ENCODE assay signal across 13 cellular contexts in the genomic region with DNA sequence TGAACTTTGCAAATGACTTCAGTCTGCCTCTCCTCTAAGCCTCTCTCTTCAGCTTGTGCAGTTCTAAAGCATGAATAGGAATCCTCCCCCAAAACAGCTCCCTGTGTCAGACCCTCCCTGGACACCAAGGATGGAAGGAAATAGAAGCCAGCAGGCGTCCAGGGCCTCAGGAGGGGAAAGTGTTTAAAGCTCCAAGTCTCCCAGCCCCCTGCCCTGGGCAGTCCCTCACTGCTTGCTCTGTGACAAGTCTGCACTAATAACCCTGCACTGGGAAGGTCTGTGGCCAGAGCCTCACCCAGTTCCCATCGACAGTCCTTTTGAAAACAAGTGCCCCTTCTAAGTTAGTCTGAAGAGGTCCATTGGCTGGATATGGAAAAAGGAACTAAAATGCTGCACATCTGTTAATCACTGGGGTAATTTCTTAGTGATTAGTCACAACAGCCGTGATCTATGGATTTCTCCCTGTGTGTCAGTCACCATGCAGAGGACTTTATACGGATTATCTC.
DNase-seq lines count a peak whose midpoint lies in the region; ATAC-seq and TF ChIP-seq lines count a peak whose summit lies in the region.
"Had no signal": no experiment of that assay in that cellular context is flagged by ENCODE, and none has a peak within 500 bp of the region (broad histone marks: within the 10 kb centered on the region; RNA-seq: fewer than 3 reads in every experiment).

No MANE protein-coding gene starts in this region.

- H3K27ac Mint-ChIP-seq in osteocyte (ENCODE audit: unreplicated experiment) = peak overlapping the region; percentile 96
- no peak overlapping the region for H3K27ac Mint-ChIP-seq in T-helper 2 cell treated with Interferon-gamma antibody and Interleukin-4, amounts not matched to agents 5 μg/mL and 100 μg/mL, for 36 hours
- H3K27ac Mint-ChIP-seq: activated CD4-positive, alpha-beta T cell treated with anti-CD3 and anti-CD28 coated beads, Interleukin-2, amount 10 ng/mL, durations not matched to agents 7 days and 5 days; activated naive CD8-positive, alpha-beta T cell; memory B cell had no signal

- H3K27me3 Mint-ChIP-seq in osteocyte (ENCODE audit: unreplicated experiment) = no peaks in the 10 kb centered on the region
- H3K27me3 Mint-ChIP-seq in T-helper 2 cell treated with Interferon-gamma antibody and Interleukin-4, amounts not matched to agents 5 μg/mL and 100 μg/mL, for 36 hours (ENCODE audit: low read depth) = no peaks in the 10 kb centered on the region
- H3K27me3 Mint-ChIP-seq: activated CD4-positive, alpha-beta T cell treated with anti-CD3 and anti-CD28 coated beads, Interleukin-2, amount 10 ng/mL, durations not matched to agents 7 days and 5 days; activated naive CD8-positive, alpha-beta T cell; memory B cell had no signal

- H3K9me3 Mint-ChIP-seq in osteocyte (ENCODE audit: unreplicated experiment) = no peaks in the 10 kb centered on the region
- H3K9me3 Mint-ChIP-seq in T-helper 2 cell treated with Interferon-gamma antibody and Interleukin-4, amounts not matched to agents 5 μg/mL and 100 μg/mL, for 36 hours = peaks cover 17% of the 10 kb centered on the region

- peaks cover 64% of the 10 kb centered on the region for H3K4me1 Mint-ChIP-seq in osteocyte (ENCODE audit: unreplicated experiment)
- H3K4me1 Mint-ChIP-seq in T-helper 2 cell treated with Interferon-gamma antibody and Interleukin-4, amounts not matched to agents 5 μg/mL and 100 μg/mL, for 36 hours (ENCODE audit: low read depth) = no peaks in the 10 kb centered on the region
- H3K4me1 Mint-ChIP-seq: activated CD4-positive, alpha-beta T cell treated with anti-CD3 and anti-CD28 coated beads, Interleukin-2, amount 10 ng/mL, durations not matched to agents 7 days and 5 days; memory B cell had no signal

- DNase-seq in AG08395 (ENCODE audit: low spot score) (peak; percentile 48), glomerular visceral epithelial cell (ENCODE audit: extremely low spot score) (peak; percentile 17), osteocyte (ENCODE audit: extremely low spot score, unreplicated experiment) (no peak), NCI-H2029 treated with DMSO at 0.1 percent for 48 hours (lab: John Stamatoyannopoulos, UW) (no peak)
- DNase-seq in T-helper 2 cell treated with Interferon-gamma antibody and Interleukin-4, amounts not matched to agents 5 μg/mL and 100 μg/mL, for 36 hours (ENCODE audit: low spot score) = no peak
- no peak for DNase-seq in activated CD4-positive, alpha-beta T cell treated with anti-CD3 and anti-CD28 coated beads for 1 hour
- DNase-seq: activated CD4-positive, alpha-beta T cell treated with anti-CD3 and anti-CD28 coated beads, Interleukin-2, amount 10 ng/mL, durations not matched to agents 7 days and 5 days; erythroblast; NCI-H2171 had no signal

- TF ChIP-seq CTCF in osteocyte (IDR thresholded peaks at IDR 0.05) = no peak

- peak; percentile 67 for ATAC-seq in SK-N-SH treated with all-trans-retinoic acid at 6 μM for 48 hours
- no peak for ATAC-seq in HG03457 (IDR thresholded peaks at IDR 0.05; ENCODE audit: unreplicated experiment)

- no peaks in the 10 kb centered on the region for H3K36me3 Mint-ChIP-seq in osteocyte (ENCODE audit: unreplicated experiment)
- H3K36me3 Mint-ChIP-seq in T-helper 2 cell treated with Interferon-gamma antibody and Interleukin-4, amounts not matched to agents 5 μg/mL and 100 μg/mL, for 36 hours (ENCODE audit: low read depth) = no peaks in the 10 kb centered on the region
- H3K36me3 Mint-ChIP-seq: activated naive CD8-positive, alpha-beta T cell; memory B cell had no signal

- H3K4me3 Mint-ChIP-seq in osteocyte (ENCODE audit: unreplicated experiment) = peak overlapping the region; percentile 57
- no peak overlapping the region for H3K4me3 Mint-ChIP-seq in T-helper 2 cell treated with Interferon-gamma antibody and Interleukin-4, amounts not matched to agents 5 μg/mL and 100 μg/mL, for 36 hours
- H3K4me3 Mint-ChIP-seq: activated CD4-positive, alpha-beta T cell treated with anti-CD3 and anti-CD28 coated beads, Interleukin-2, amount 10 ng/mL, durations not matched to agents 7 days and 5 days; activated naive CD8-positive, alpha-beta T cell; memory B cell had no signal

TF ChIP-seq in SK-N-SH treated with all-trans-retinoic acid at 6 μM for 48 hours, 23 proteins besides CTCF, POLR2A, EP300 and RAD21:
- no peak for TF ChIP-seq ARNTL (CRISPR knock-in tag; IDR thresholded peaks at IDR 0.05; ENCODE audit: borderline replicate concordance, low read depth)
- TF ChIP-seq, protein P1, sequence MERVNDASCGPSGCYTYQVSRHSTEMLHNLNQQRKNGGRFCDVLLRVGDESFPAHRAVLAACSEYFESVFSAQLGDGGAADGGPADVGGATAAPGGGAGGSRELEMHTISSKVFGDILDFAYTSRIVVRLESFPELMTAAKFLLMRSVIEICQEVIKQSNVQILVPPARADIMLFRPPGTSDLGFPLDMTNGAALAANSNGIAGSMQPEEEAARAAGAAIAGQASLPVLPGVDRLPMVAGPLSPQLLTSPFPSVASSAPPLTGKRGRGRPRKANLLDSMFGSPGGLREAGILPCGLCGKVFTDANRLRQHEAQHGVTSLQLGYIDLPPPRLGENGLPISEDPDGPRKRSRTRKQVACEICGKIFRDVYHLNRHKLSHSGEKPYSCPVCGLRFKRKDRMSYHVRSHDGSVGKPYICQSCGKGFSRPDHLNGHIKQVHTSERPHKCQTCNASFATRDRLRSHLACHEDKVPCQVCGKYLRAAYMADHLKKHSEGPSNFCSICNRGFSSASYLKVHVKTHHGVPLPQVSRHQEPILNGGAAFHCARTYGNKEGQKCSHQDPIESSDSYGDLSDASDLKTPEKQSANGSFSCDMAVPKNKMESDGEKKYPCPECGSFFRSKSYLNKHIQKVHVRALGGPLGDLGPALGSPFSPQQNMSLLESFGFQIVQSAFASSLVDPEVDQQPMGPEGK (CRISPR knock-in tag; IDR thresholded peaks at IDR 0.05; ENCODE audit: borderline replicate concordance) = no peak
- TF ChIP-seq, protein P2, sequence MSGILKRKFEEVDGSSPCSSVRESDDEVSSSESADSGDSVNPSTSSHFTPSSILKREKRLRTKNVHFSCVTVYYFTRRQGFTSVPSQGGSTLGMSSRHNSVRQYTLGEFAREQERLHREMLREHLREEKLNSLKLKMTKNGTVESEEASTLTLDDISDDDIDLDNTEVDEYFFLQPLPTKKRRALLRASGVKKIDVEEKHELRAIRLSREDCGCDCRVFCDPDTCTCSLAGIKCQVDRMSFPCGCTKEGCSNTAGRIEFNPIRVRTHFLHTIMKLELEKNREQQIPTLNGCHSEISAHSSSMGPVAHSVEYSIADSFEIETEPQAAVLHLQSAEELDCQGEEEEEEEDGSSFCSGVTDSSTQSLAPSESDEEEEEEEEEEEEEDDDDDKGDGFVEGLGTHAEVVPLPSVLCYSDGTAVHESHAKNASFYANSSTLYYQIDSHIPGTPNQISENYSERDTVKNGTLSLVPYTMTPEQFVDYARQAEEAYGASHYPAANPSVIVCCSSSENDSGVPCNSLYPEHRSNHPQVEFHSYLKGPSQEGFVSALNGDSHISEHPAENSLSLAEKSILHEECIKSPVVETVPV (CRISPR knock-in tag; IDR thresholded peaks at IDR 0.05) = no peak
- TF ChIP-seq ZNF565 (CRISPR knock-in tag; conservative IDR thresholded peaks at IDR 0.05; ENCODE audit: low read depth) = no peak
- TF ChIP-seq, protein P3, sequence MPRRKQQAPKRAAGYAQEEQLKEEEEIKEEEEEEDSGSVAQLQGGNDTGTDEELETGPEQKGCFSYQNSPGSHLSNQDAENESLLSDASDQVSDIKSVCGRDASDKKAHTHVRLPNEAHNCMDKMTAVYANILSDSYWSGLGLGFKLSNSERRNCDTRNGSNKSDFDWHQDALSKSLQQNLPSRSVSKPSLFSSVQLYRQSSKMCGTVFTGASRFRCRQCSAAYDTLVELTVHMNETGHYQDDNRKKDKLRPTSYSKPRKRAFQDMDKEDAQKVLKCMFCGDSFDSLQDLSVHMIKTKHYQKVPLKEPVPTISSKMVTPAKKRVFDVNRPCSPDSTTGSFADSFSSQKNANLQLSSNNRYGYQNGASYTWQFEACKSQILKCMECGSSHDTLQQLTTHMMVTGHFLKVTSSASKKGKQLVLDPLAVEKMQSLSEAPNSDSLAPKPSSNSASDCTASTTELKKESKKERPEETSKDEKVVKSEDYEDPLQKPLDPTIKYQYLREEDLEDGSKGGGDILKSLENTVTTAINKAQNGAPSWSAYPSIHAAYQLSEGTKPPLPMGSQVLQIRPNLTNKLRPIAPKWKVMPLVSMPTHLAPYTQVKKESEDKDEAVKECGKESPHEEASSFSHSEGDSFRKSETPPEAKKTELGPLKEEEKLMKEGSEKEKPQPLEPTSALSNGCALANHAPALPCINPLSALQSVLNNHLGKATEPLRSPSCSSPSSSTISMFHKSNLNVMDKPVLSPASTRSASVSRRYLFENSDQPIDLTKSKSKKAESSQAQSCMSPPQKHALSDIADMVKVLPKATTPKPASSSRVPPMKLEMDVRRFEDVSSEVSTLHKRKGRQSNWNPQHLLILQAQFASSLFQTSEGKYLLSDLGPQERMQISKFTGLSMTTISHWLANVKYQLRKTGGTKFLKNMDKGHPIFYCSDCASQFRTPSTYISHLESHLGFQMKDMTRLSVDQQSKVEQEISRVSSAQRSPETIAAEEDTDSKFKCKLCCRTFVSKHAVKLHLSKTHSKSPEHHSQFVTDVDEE (CRISPR knock-in tag; IDR thresholded peaks at IDR 0.05) = no peak
- no peak for TF ChIP-seq ZNF70 (CRISPR knock-in tag; IDR thresholded peaks at IDR 0.05)
- no peak for TF ChIP-seq CSDC2 (CRISPR knock-in tag; IDR thresholded peaks at IDR 0.05)
- no peak for TF ChIP-seq SNAI2 (CRISPR knock-in tag; IDR thresholded peaks at IDR 0.05)
- no peak for TF ChIP-seq OSR1 (CRISPR knock-in tag; IDR thresholded peaks at IDR 0.05)

Comparison
In these comparisons a context has a peak if more than half of its experiments do, and no peak if none do; other contexts are left out.
1. DNase-seq: peak in AG08395 (single experiment) and glomerular visceral epithelial cell (single experiment); none in osteocyte (single experiment), T-helper 2 cell treated with Interferon-gamma antibody and Interleukin-4, amounts not matched to agents 5 μg/mL and 100 μg/mL, for 36 hours (single experiment), NCI-H2029 treated with DMSO at 0.1 percent for 48 hours (single experiment) and activated CD4-positive, alpha-beta T cell treated with anti-CD3 and anti-CD28 coated beads for 1 hour (single experiment).